18 cellular contexts compared by ENCODE assay signal in genomic region chr18:56066524-56067215, GRCh38.
A peak's percentile ranks its signal among the peaks of the same experiment; 100 is the strongest.
DNase-seq lines count a peak whose midpoint lies in the region; ATAC-seq and TF ChIP-seq lines count a peak whose summit lies in the region.
"Had no signal": no experiment of that assay in that cellular context is flagged by ENCODE, and none has a peak within 500 bp of the region (broad histone marks: within the 10 kb centered on the region; RNA-seq: fewer than 3 reads in every experiment).

No MANE protein-coding gene starts in this region.

- H3K27me3 Mint-ChIP-seq in nephron (ENCODE audit: low read depth) (no peaks in the 10 kb centered on the region), chondrocyte (ENCODE audit: low read depth) (no peaks in the 10 kb centered on the region)

- H3K9me3 ChIP-seq in right cardiac atrium (ENCODE audit: control insufficient read depth, low read length) (no peaks in the 10 kb centered on the region), thyroid gland (no peaks in the 10 kb centered on the region)
- H3K9me3 ChIP-seq: BLaER1 had no signal

- intact Hi-C loops in Right ventricle myocardium inferior (cut with DNase I) = no loop called here
- intact Hi-C loops in right cardiac atrium (cut with DNase I) = no loop called here
- intact Hi-C loops in thyroid gland (cut with DNase I) = no loop called here

- WGBS in right cardiac atrium = 32% methylated on average over 2 of the region's 2 CpGs
- WGBS in thyroid gland, 2 donors = 25 to 30% methylated on average over 2 of the region's 2 CpGs

- peaks cover 6% of the 10 kb centered on the region for H3K4me1 ChIP-seq in right cardiac atrium (ENCODE audit: control insufficient read depth, insufficient read depth, low read length)
- H3K4me1 ChIP-seq in thyroid gland = peaks cover 45 to 56% of the 10 kb centered on the region in 2 donors
- H3K4me1 ChIP-seq: BLaER1 had no signal

- H3K27ac ChIP-seq in right cardiac atrium (ENCODE audit: low read length) = no peak overlapping the region
- peak overlapping the region; percentile 8 for H3K27ac ChIP-seq in cingulate gyrus (ENCODE audit: low read depth, low read length)
- H3K27ac ChIP-seq in thyroid gland = peak overlapping the region; percentile 75 to 89 (median 88)
- H3K27ac ChIP-seq: BLaER1 had no signal

- H3K9me3 Mint-ChIP-seq in nephron (peaks cover 9% of the 10 kb centered on the region), chondrocyte (ENCODE audit: low read depth) (peaks cover 9% of the 10 kb centered on the region)
- H3K9me3 Mint-ChIP-seq: GM23338 had no signal

- TF ChIP-seq POLR2A in thyroid gland (IDR thresholded peaks at IDR 0.05) = no peak

- H3K4me3 ChIP-seq in right cardiac atrium (ENCODE audit: low read length) (no peak overlapping the region), thyroid gland (replicated peaks in 1 of 3) (no peak overlapping the region)
- H3K4me3 ChIP-seq: BLaER1, GM23338, K562 had no signal

- H3K4me3 Mint-ChIP-seq in nephron (no peak overlapping the region), chondrocyte (ENCODE audit: unreplicated experiment) (no peak overlapping the region)
- H3K4me3 Mint-ChIP-seq: CD8-positive, alpha-beta memory T cell; GM23338 had no signal

- no peaks in the 10 kb centered on the region for H3K36me3 ChIP-seq in thyroid gland
- H3K36me3 ChIP-seq: BLaER1 had no signal

- H3K36me3 Mint-ChIP-seq in nephron (ENCODE audit: low read depth) (no peaks in the 10 kb centered on the region), chondrocyte (ENCODE audit: low read depth) (peaks cover 3% of the 10 kb centered on the region)
- H3K36me3 Mint-ChIP-seq: CD8-positive, alpha-beta memory T cell had no signal

- DNase-seq in Right ventricle myocardium inferior (ENCODE audit: missing footprints) (no peak), right cardiac atrium (no peak), thyroid gland (no peak), chondrocyte (ENCODE audit: low spot score) (no peak), NCI-H446 treated with DMSO at 0.1 percent for 48 hours (lab: John Stamatoyannopoulos, UW) (no peak)
- DNase-seq: CD8-positive, alpha-beta memory T cell; DMS79 treated with DMSO at 0.1 percent for 48 hours; MV-4-11; NCI-H1417 treated with DMSO at 0.1 percent for 48 hours; NCI-H1930; NCI-H510A treated with DMSO at 0.1 percent for 48 hours had no signal

- H3K4me1 Mint-ChIP-seq in nephron = peaks cover 29% of the 10 kb centered on the region
- peaks cover 25% of the 10 kb centered on the region for H3K4me1 Mint-ChIP-seq in chondrocyte (ENCODE audit: low read depth)
- H3K4me1 Mint-ChIP-seq: CD8-positive, alpha-beta memory T cell had no signal

- TF ChIP-seq CTCF in nephron (IDR thresholded peaks at IDR 0.05; ENCODE audit: unreplicated experiment in 3 of 3) (no peak), thyroid gland (IDR thresholded peaks at IDR 0.05) (no peak), chondrocyte (IDR thresholded peaks at IDR 0.05) (no peak)

- H3K27ac Mint-ChIP-seq in nephron (peak overlapping the region; percentile 18 to 73 (median 55)), chondrocyte (ENCODE audit: unreplicated experiment) (no peak overlapping the region)
- H3K27ac Mint-ChIP-seq: CD8-positive, alpha-beta memory T cell; GM23338 had no signal

- peak; percentile 69 for ATAC-seq in Right ventricle myocardium inferior
- no peak for ATAC-seq in right cardiac atrium
- no peak for ATAC-seq in HG02588 (IDR thresholded peaks at IDR 0.05; ENCODE audit: unreplicated experiment)
- ATAC-seq: GM23338, K562, Panc1 had no signal

- no peaks in the 10 kb centered on the region for H3K27me3 ChIP-seq in right cardiac atrium (ENCODE audit: control insufficient read depth, insufficient read depth)
- H3K27me3 ChIP-seq in thyroid gland = no peaks in the 10 kb centered on the region
- H3K27me3 ChIP-seq: BLaER1 had no signal
